ENCODE assay signal across 8 cellular contexts in the genomic region with DNA sequence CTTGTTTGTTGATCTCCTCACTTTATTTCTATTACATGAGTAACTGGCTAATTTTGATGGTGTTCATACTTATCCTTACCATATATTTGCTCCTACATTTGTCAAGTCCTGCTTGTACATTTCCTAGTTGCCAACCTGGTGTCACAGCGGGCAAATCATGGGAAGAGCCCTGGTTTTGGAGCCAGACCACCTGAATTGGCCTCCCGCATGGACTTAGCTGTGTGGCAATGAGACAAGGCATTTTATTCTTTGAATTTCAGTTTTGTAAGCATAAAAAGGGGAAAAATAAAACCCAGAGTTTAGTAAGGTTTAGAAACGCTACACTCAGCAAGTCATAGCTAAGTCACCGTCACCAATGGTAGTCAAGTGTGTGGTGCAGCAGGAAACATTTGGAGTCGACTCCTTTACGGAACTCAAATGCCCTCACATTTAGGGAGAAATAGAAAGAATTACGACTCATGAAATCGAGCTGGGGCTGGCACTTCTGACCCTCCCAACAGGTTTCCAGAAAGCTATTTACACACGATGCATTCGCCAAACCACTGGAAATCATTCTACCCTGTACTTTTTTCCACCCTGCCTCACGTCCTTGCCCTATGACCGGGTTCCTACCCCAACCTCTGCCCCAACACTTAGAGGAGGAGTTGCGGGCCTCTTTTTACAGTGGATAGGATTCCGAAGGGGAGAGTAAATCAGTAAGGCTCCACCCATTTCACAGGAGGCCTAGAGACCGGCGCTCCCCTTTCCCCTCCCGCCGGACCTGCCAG. TPM values are rescaled to one million over a fixed set of nuclear protein-coding genes. Genes with fewer than 3 reads are reported as not detected.
A peak's percentile ranks its signal among the peaks of the same experiment; 100 is the strongest.
DNase-seq lines count a peak whose midpoint lies in the region; TF ChIP-seq lines count a peak whose summit lies in the region.

No MANE protein-coding gene starts in this region.

- peak overlapping the region; percentile 84 for H3K4me3 ChIP-seq in fibroblast of villous mesenchyme (ENCODE audit: low read depth, low read length)

- H3K4me3 Mint-ChIP-seq in activated naive CD4-positive, alpha-beta T cell treated with anti-CD3 and anti-CD28 coated beads, Interleukin-2, amount 50 U/mL, for 24 hours = peak overlapping the region; percentile 97

- no peak for TF ChIP-seq CTCF in fibroblast of villous mesenchyme (IDR thresholded peaks at IDR 0.05; ENCODE audit: insufficient read depth, low read depth, low read length)

- no peaks in the 10 kb centered on the region for H3K36me3 Mint-ChIP-seq in activated naive CD4-positive, alpha-beta T cell treated with anti-CD3 and anti-CD28 coated beads, Interleukin-2, amount 50 U/mL, for 24 hours

- peaks cover 40% of the 10 kb centered on the region for H3K4me1 Mint-ChIP-seq in activated naive CD4-positive, alpha-beta T cell treated with anti-CD3 and anti-CD28 coated beads, Interleukin-2, amount 50 U/mL, for 24 hours

- H3K27ac Mint-ChIP-seq in activated naive CD4-positive, alpha-beta T cell treated with anti-CD3 and anti-CD28 coated beads, Interleukin-2, amount 50 U/mL, for 24 hours = peak overlapping the region; percentile 83

- DNase-seq in activated naive CD4-positive, alpha-beta T cell treated with Interleukin-2 at 50 U/mL for 16 hours = no peak
- DNase-seq in SW480 (ENCODE audit: low spot score) (peak; percentile 62), fibroblast of villous mesenchyme (ENCODE audit: low read depth) (no peak), putamen (ENCODE audit: low spot score) (peak; percentile 11), MV-4-11 (lab: John Stamatoyannopoulos, UW) (no peak), GDM1 (lab: John Stamatoyannopoulos, UW) (no peak), NCI-H446 treated with DMSO at 0.1 percent for 48 hours (lab: John Stamatoyannopoulos, UW) (no peak)

- no peaks in the 10 kb centered on the region for H3K9me3 Mint-ChIP-seq in activated naive CD4-positive, alpha-beta T cell treated with anti-CD3 and anti-CD28 coated beads, Interleukin-2, amount 50 U/mL, for 24 hours

- no peaks in the 10 kb centered on the region for H3K27me3 Mint-ChIP-seq in activated naive CD4-positive, alpha-beta T cell treated with anti-CD3 and anti-CD28 coated beads, Interleukin-2, amount 50 U/mL, for 24 hours

RNA-seq across cellular contexts. Expression of a gene that starts 0.5 kb away (rescaled TPM):
- total RNA-seq in fibroblast of villous mesenchyme = 48.6 and 62.2 TPM in 2 replicates

Comparison
In these comparisons a context has a peak if more than half of its experiments do, and no peak if none do; other contexts are left out.
1. DNase-seq: peak in SW480 (single experiment) and putamen (single experiment); none in activated naive CD4-positive, alpha-beta T cell treated with Interleukin-2 at 50 U/mL for 16 hours (single experiment), fibroblast of villous mesenchyme (single experiment), MV-4-11 (single experiment), GDM1 (single experiment) and NCI-H446 treated with DMSO at 0.1 percent for 48 hours (single experiment).